In genomic region chr17:46150216-46150963, GRCh38 we compare ENCODE assay signal across 17 cellular contexts.
A peak's percentile ranks its signal among the peaks of the same experiment; 100 is the strongest.
DNase-seq lines count a peak whose midpoint lies in the region; ATAC-seq and TF ChIP-seq lines count a peak whose summit lies in the region.
"Had no signal": no experiment of that assay in that cellular context is flagged by ENCODE, and none has a peak within 500 bp of the region (broad histone marks: within the 10 kb centered on the region; RNA-seq: fewer than 3 reads in every experiment).

No MANE protein-coding gene starts in this region.

- H3K79me2 ChIP-seq in KMS-11 (ENCODE audit: insufficient read depth, low read depth) = peaks cover 100% of the 10 kb centered on the region

- peaks cover 98% of the 10 kb centered on the region for H3K4me1 ChIP-seq in KMS-11 (ENCODE audit: low read depth, poor library complexity, severe bottlenecking)

- no peak for TF ChIP-seq POLR2A in GM18505 (IDR thresholded peaks at IDR 0.05; ENCODE audit: borderline replicate concordance, extremely low read depth, insufficient read depth, insufficient read length)

- H3K4me3 Mint-ChIP-seq in activated naive CD4-positive, alpha-beta T cell treated with anti-CD3 and anti-CD28 coated beads, Interleukin-2, amount 50 U/mL, for 24 hours = peak overlapping the region; percentile 4
- H3K4me3 Mint-ChIP-seq in stimulated activated memory B cell treated with anti-CD40 and anti-IgM and Interleukin-4, amounts not matched to agents 10 μg/mL and 1 μg/mL and 100 μg/mL, for 72 hours = no peak overlapping the region

- peak overlapping the region; percentile 92; the same call in 1 of the 2 replicates for H3K4me2 ChIP-seq in KMS-11

- no peak overlapping the region; the same call in 1 of the 2 replicates for H3K27ac ChIP-seq in KMS-11
- H3K27ac ChIP-seq in substantia nigra (ENCODE audit: low read depth, low read length, poor library complexity, severe bottlenecking) = no peak overlapping the region
- H3K27ac ChIP-seq: adrenal gland, tibial artery had no signal

- H3K9me3 Mint-ChIP-seq in activated naive CD4-positive, alpha-beta T cell treated with anti-CD3 and anti-CD28 coated beads, Interleukin-2, amount 50 U/mL, for 24 hours = no peaks in the 10 kb centered on the region
- H3K9me3 Mint-ChIP-seq in stimulated activated memory B cell treated with anti-CD40 and anti-IgM and Interleukin-4, amounts not matched to agents 10 μg/mL and 1 μg/mL and 100 μg/mL, for 72 hours = no peaks in the 10 kb centered on the region

- no peaks in the 10 kb centered on the region for H3K27me3 Mint-ChIP-seq in activated naive CD4-positive, alpha-beta T cell treated with anti-CD3 and anti-CD28 coated beads, Interleukin-2, amount 50 U/mL, for 24 hours
- H3K27me3 Mint-ChIP-seq in stimulated activated memory B cell treated with anti-CD40 and anti-IgM and Interleukin-4, amounts not matched to agents 10 μg/mL and 1 μg/mL and 100 μg/mL, for 72 hours = no peaks in the 10 kb centered on the region

- H3K27me3 ChIP-seq in KMS-11 (ENCODE audit: insufficient read depth, low read depth) = no peaks in the 10 kb centered on the region
- H3K27me3 ChIP-seq: adrenal gland, tibial artery had no signal

- peaks cover 10% of the 10 kb centered on the region for H3K36me3 Mint-ChIP-seq in activated naive CD4-positive, alpha-beta T cell treated with anti-CD3 and anti-CD28 coated beads, Interleukin-2, amount 50 U/mL, for 24 hours
- peaks cover 6% of the 10 kb centered on the region for H3K36me3 Mint-ChIP-seq in stimulated activated memory B cell treated with anti-CD40 and anti-IgM and Interleukin-4, amounts not matched to agents 10 μg/mL and 1 μg/mL and 100 μg/mL, for 72 hours

- no peak overlapping the region for H3K9ac ChIP-seq in KMS-11

- ATAC-seq in stimulated activated memory B cell treated with anti-CD40 and anti-IgM and Interleukin-4, amounts not matched to agents 10 μg/mL and 1 μg/mL and 100 μg/mL, for 72 hours = no peak
- no peak for ATAC-seq in GM18505 (IDR thresholded peaks at IDR 0.05; ENCODE audit: unreplicated experiment)

- no peak overlapping the region for H3K4me3 ChIP-seq in KMS-11 (IDR thresholded peaks at IDR 0.05; ENCODE audit: insufficient read depth, low read depth, low read length)
- H3K4me3 ChIP-seq: adrenal gland, tibial artery had no signal

- peak overlapping the region; percentile 15 for H3K27ac Mint-ChIP-seq in activated naive CD4-positive, alpha-beta T cell treated with anti-CD3 and anti-CD28 coated beads, Interleukin-2, amount 50 U/mL, for 24 hours
- peak overlapping the region; percentile 7 for H3K27ac Mint-ChIP-seq in stimulated activated memory B cell treated with anti-CD40 and anti-IgM and Interleukin-4, amounts not matched to agents 10 μg/mL and 1 μg/mL and 100 μg/mL, for 72 hours

- peaks cover 93% of the 10 kb centered on the region for H3K4me1 Mint-ChIP-seq in activated naive CD4-positive, alpha-beta T cell treated with anti-CD3 and anti-CD28 coated beads, Interleukin-2, amount 50 U/mL, for 24 hours
- peaks cover 83% of the 10 kb centered on the region for H3K4me1 Mint-ChIP-seq in stimulated activated memory B cell treated with anti-CD40 and anti-IgM and Interleukin-4, amounts not matched to agents 10 μg/mL and 1 μg/mL and 100 μg/mL, for 72 hours

- no peaks in the 10 kb centered on the region for H3K36me3 ChIP-seq in KMS-11 (ENCODE audit: insufficient read depth)
- H3K36me3 ChIP-seq: adrenal gland, tibial artery had no signal

- H2AFZ ChIP-seq in KMS-11 (ENCODE audit: low read depth) = no peak overlapping the region

- H4K20me1 ChIP-seq in KMS-11 (ENCODE audit: insufficient read depth) = peaks cover 24% of the 10 kb centered on the region

- TF ChIP-seq CTCF in KMS-11 (conservative IDR thresholded peaks at IDR 0.05; ENCODE audit: low read depth, low read length) = no peak

- no peak for DNase-seq in activated naive CD4-positive, alpha-beta T cell treated with Interleukin-2 at 50 U/mL for 16 hours
- peak; percentile 51 for DNase-seq in epidermal melanocyte (ENCODE audit: insufficient read length, low spot score)
- no peak for DNase-seq in substantia nigra (lab: John Stamatoyannopoulos, UW)
- no peak for DNase-seq in NCI-H1694 treated with DMSO at 0.1 percent for 48 hours (lab: John Stamatoyannopoulos, UW)
- DNase-seq: ACHN; activated CD4-positive, alpha-beta T cell treated with anti-CD3 and anti-CD28 coated beads, Interleukin-2, amount 50 U/mL, for 48 hours; adrenal gland; central memory CD4-positive, alpha-beta T cell; COR-L47; islet precursor cell; NCI-H2029 treated with DMSO at 0.1 percent for 48 hours; NCI-H510A treated with DMSO at 0.1 percent for 48 hours; tibial artery had no signal
